25 cellular contexts compared by ENCODE assay signal in the genomic region with DNA sequence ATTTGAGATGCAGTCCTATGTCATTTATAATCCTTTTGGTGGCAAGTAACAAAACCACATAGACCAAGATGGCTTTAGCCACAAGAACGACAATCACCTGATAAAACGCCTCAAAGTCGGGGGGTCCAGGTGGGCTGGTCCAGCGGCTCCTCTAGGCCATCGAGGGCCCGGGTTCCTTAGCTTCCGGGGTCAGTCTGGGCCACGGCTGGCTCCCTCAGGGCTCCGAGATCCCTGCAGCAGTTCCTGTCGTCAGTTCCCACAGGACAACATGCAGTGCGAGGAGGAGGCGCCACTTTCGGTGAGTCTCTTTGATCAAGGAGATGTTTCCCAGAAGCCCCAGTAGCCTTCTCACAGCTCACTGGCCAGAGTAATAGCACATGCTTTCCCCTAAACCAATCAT.
"Had no signal": no experiment of that assay in that cellular context is flagged by ENCODE, and none has a peak within 500 bp of the region (broad histone marks: within the 10 kb centered on the region; RNA-seq: fewer than 3 reads in every experiment).

No MANE protein-coding gene starts in this region.

- H3K36me3 ChIP-seq: colonic mucosa, esophagus muscularis mucosa, esophagus squamous epithelium, gastrocnemius medialis, gastroesophageal sphincter, heart left ventricle, heart right ventricle had no signal

- H3K9me3 ChIP-seq: colonic mucosa, esophagus muscularis mucosa, esophagus squamous epithelium, gastrocnemius medialis, gastroesophageal sphincter, heart left ventricle, heart right ventricle had no signal

- H3K27ac ChIP-seq: colonic mucosa, coronary artery, dorsolateral prefrontal cortex, epithelial cell of prostate, esophagus muscularis mucosa, esophagus squamous epithelium, foreskin keratinocyte, gastrocnemius medialis, gastroesophageal sphincter, heart left ventricle, heart right ventricle had no signal

- H3K4me3 Mint-ChIP-seq: dendritic cell treated with granulocyte-macrophage colony-stimulating factor and Interleukin-4, amounts not matched to agents 40 ng/mL and 50 ng/mL, for 4 days; effector memory CD8-positive, alpha-beta T cell; endodermal cell had no signal

- H3K27ac Mint-ChIP-seq: dendritic cell treated with granulocyte-macrophage colony-stimulating factor and Interleukin-4, amounts not matched to agents 40 ng/mL and 50 ng/mL, for 4 days; effector memory CD8-positive, alpha-beta T cell; endodermal cell had no signal

- H3K4me1 Mint-ChIP-seq: endodermal cell had no signal

- H3K27me3 ChIP-seq: colonic mucosa, dorsolateral prefrontal cortex, esophagus squamous epithelium, foreskin keratinocyte, gastrocnemius medialis, gastroesophageal sphincter had no signal

- H3K9me3 Mint-ChIP-seq: dendritic cell treated with granulocyte-macrophage colony-stimulating factor and Interleukin-4, amounts not matched to agents 40 ng/mL and 50 ng/mL, for 4 days; endodermal cell had no signal

- H3K4me3 ChIP-seq: colonic mucosa, coronary artery, dorsolateral prefrontal cortex, esophagus muscularis mucosa, esophagus squamous epithelium, gastrocnemius medialis, gastroesophageal sphincter, heart left ventricle, heart right ventricle had no signal

- DNase-seq: colonic mucosa; cortex of kidney; dermis blood vessel endothelial cell; dorsolateral prefrontal cortex; effector CD4-positive, alpha-beta T cell; effector CD8-positive, alpha-beta T cell; effector memory CD4-positive, alpha-beta T cell; effector memory CD8-positive, alpha-beta T cell; endodermal cell; erythroblast; esophagus squamous epithelium; foreskin fibroblast; foreskin keratinocyte; foreskin melanocyte; gastrocnemius medialis; glutamatergic neuron; head of caudate nucleus; heart right ventricle had no signal

- H3K27me3 Mint-ChIP-seq: dendritic cell treated with granulocyte-macrophage colony-stimulating factor and Interleukin-4, amounts not matched to agents 40 ng/mL and 50 ng/mL, for 4 days; effector memory CD8-positive, alpha-beta T cell had no signal

- ATAC-seq: effector memory CD8-positive, alpha-beta T cell; esophagus mucosa; foreskin keratinocyte; gastrocnemius medialis; gastroesophageal sphincter; heart left ventricle; heart right ventricle had no signal

- H3K4me1 ChIP-seq: colonic mucosa, esophagus muscularis mucosa, foreskin keratinocyte, gastrocnemius medialis, gastroesophageal sphincter, heart left ventricle, heart right ventricle had no signal
